17 cellular contexts compared by ENCODE assay signal in the genomic region with DNA sequence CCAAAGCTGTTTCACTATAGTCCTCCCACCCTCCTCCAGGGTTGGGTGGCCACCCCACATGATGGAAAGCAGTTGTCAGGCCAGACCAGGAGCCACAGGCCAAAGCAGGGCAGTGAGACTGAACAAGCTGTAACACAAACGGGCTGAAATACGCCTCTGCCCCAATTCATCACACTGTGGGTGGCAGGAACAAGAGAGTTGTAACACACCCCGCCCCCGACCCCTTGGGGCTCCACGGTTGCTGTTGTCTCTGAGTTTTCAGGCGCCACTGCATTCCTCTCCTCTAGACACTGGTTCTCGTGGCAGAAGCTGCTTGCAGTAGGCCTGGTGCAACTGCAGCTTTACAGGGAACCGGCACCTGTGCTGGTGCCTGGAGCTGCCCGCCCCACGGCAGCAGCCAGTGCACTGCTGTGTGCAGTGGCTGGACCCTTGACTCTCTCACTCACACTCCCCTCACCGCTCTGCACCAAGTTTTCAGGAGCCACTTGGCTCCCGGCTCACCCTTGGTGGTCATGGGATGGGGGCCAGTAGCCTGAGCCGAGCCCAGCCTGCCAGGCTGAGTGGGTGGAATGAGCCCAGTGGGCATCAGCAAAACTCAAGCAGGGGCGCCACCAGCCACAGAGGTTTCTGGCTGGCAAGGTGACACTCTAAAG.
"Had no signal": no experiment of that assay in that cellular context is flagged by ENCODE, and none has a peak within 500 bp of the region (broad histone marks: within the 10 kb centered on the region; RNA-seq: fewer than 3 reads in every experiment).

No MANE protein-coding gene starts in this region.

- H3K27ac Mint-ChIP-seq: activated naive CD8-positive, alpha-beta T cell treated with anti-CD3 and anti-CD28 coated beads for 36 hours; naive thymus-derived CD8-positive, alpha-beta T cell had no signal

- H3K4me3 ChIP-seq: coronary artery, lung, stomach, testis, upper lobe of left lung had no signal

- H3K4me1 ChIP-seq: foreskin keratinocyte, stomach, testis, upper lobe of left lung had no signal

- H3K9me3 ChIP-seq: testis had no signal

- FAIRE-seq: small intestine had no signal

- H3K36me3 ChIP-seq: brain microvascular endothelial cell, stomach, upper lobe of left lung had no signal

- H3K27me3 ChIP-seq: brain microvascular endothelial cell, foreskin keratinocyte, stomach, testis, upper lobe of left lung had no signal

- H3K4me3 Mint-ChIP-seq: activated naive CD8-positive, alpha-beta T cell treated with anti-CD3 and anti-CD28 coated beads for 36 hours; central memory CD8-positive, alpha-beta T cell; naive thymus-derived CD8-positive, alpha-beta T cell had no signal

- DNase-seq: activated CD4-positive, alpha-beta T cell treated with anti-CD3 and anti-CD28 coated beads, Interleukin-2, amount 50 U/mL, for 1 hour; activated CD8-positive, alpha-beta memory T cell treated with anti-CD3 and anti-CD28 coated beads for 24 hours; activated naive CD8-positive, alpha-beta T cell treated with anti-CD3 and anti-CD28 coated beads for 36 hours; amygdala; brain microvascular endothelial cell; effector CD8-positive, alpha-beta T cell; foreskin keratinocyte; left colon; naive thymus-derived CD8-positive, alpha-beta T cell; small intestine; stomach; testis had no signal

- H3K36me3 Mint-ChIP-seq: activated naive CD8-positive, alpha-beta T cell treated with anti-CD3 and anti-CD28 coated beads for 36 hours; naive thymus-derived CD8-positive, alpha-beta T cell had no signal

- H3K27ac ChIP-seq: brain microvascular endothelial cell, coronary artery, foreskin keratinocyte, stomach, testis, upper lobe of left lung had no signal

- H3K4me1 Mint-ChIP-seq: activated naive CD8-positive, alpha-beta T cell treated with anti-CD3 and anti-CD28 coated beads for 36 hours; central memory CD8-positive, alpha-beta T cell; naive thymus-derived CD8-positive, alpha-beta T cell had no signal

- ATAC-seq: activated CD4-positive, CD25-positive, alpha-beta regulatory T cell treated with anti-CD3 and anti-CD28 coated beads, Interleukin-2, amount 50 U/mL, for 24 hours; foreskin keratinocyte; left colon; naive thymus-derived CD8-positive, alpha-beta T cell had no signal

- H3K27me3 Mint-ChIP-seq: activated naive CD8-positive, alpha-beta T cell treated with anti-CD3 and anti-CD28 coated beads for 36 hours; central memory CD8-positive, alpha-beta T cell; naive thymus-derived CD8-positive, alpha-beta T cell had no signal
